1 cellular context compared by ENCODE assay signal in genomic region chr6:43307451-43308100, GRCh38.
TF ChIP-seq lines count a peak whose summit lies in the region.

No MANE protein-coding gene starts in this region.

TF ChIP-seq in HepG2, 621 proteins besides CTCF, POLR2A, EP300 and RAD21 (continued from another document):
- no peak for TF ChIP-seq AKNA (CRISPR knock-in tag; IDR thresholded peaks at IDR 0.05; ENCODE audit: borderline replicate concordance)
- no peak for TF ChIP-seq GATAD1 (CRISPR knock-in tag; IDR thresholded peaks at IDR 0.05)
- TF ChIP-seq ZSCAN12 (CRISPR knock-in tag; IDR thresholded peaks at IDR 0.05) = no peak
- TF ChIP-seq LBX2 (CRISPR knock-in tag; IDR thresholded peaks at IDR 0.05; ENCODE audit: borderline replicate concordance) = no peak
- TF ChIP-seq ZBTB7B (CRISPR knock-in tag; IDR thresholded peaks at IDR 0.05) = 0 out of 2 replicates have a peak, but pooled peaks have one; percentile 3
- TF ChIP-seq MZF1 (CRISPR knock-in tag; IDR thresholded peaks at IDR 0.05; ENCODE audit: borderline replicate concordance) = 0 out of 2 replicates have a peak, but pooled peaks have one; percentile 24
- TF ChIP-seq SIX1 (CRISPR knock-in tag; IDR thresholded peaks at IDR 0.05; ENCODE audit: borderline replicate concordance) = no peak
- TF ChIP-seq ZNF784 (CRISPR knock-in tag; IDR thresholded peaks at IDR 0.05; ENCODE audit: borderline replicate concordance) = no peak
